In genomic region chr22:27008454-27008853, GRCh38 we compare ENCODE assay signal across 1 cellular context.
TF ChIP-seq lines count a peak whose summit lies in the region.

No MANE protein-coding gene starts in this region.

TF ChIP-seq in HepG2, 621 proteins besides CTCF, POLR2A, EP300 and RAD21 (continued from another document):
- TF ChIP-seq ARID3A (IDR thresholded peaks at IDR 0.05; ENCODE audit: low read depth, low read length) (no peak), PLRG1 (conservative IDR thresholded peaks at IDR 0.05) (peak; percentile 50; the same call in 1 of the 2 replicates), SP1 (IDR thresholded peaks at IDR 0.05) (peak; percentile 37; the same call in 1 of the 2 replicates), SP1 (CRISPR knock-in tag; IDR thresholded peaks at IDR 0.05) (no peak), ATM (IDR thresholded peaks at IDR 0.05; ENCODE audit: borderline replicate concordance) (peak; percentile 44; the same call in 1 of the 2 replicates), SOX6 (IDR thresholded peaks at IDR 0.05) (0 out of 2 replicates have a peak, but pooled peaks have one; percentile 81), SOX6 (CRISPR knock-in tag; IDR thresholded peaks at IDR 0.05) (no peak), ZBTB21 (CRISPR knock-in tag; IDR thresholded peaks at IDR 0.05) (no peak)
